In genomic region chr18:51342815-51343214, GRCh38 we compare ENCODE assay signal across 10 cellular contexts.
DNase-seq lines count a peak whose midpoint lies in the region; ATAC-seq, FAIRE-seq and TF ChIP-seq lines count a peak whose summit lies in the region.
"Had no signal": no experiment of that assay in that cellular context is flagged by ENCODE, and none has a peak within 500 bp of the region (broad histone marks: within the 10 kb centered on the region; RNA-seq: fewer than 3 reads in every experiment).

No MANE protein-coding gene starts in this region.

- H3K4me3 Mint-ChIP-seq in astrocyte (ENCODE audit: unreplicated experiment) (no peak overlapping the region), GM23338 (no peak overlapping the region)
- H3K4me3 Mint-ChIP-seq: CD8-positive, alpha-beta memory T cell had no signal

- no peak overlapping the region for H3K27ac Mint-ChIP-seq in astrocyte (ENCODE audit: unreplicated experiment)
- H3K27ac Mint-ChIP-seq in GM23338, result no peak overlapping the region
- H3K27ac Mint-ChIP-seq: CD8-positive, alpha-beta memory T cell had no signal

- H3K27ac ChIP-seq in astrocyte (ENCODE audit: low read depth, low read length) (no peak overlapping the region), trophoblast cell (ENCODE audit: low read depth, low read length) (no peak overlapping the region), GM23338 (ENCODE audit: low read depth) (no peak overlapping the region)

- no peaks in the 10 kb centered on the region for H3F3A ChIP-seq in GM23338 (replicated peaks; ENCODE audit: low read depth)

- peaks cover 18% of the 10 kb centered on the region for H3K4me1 Mint-ChIP-seq in astrocyte (ENCODE audit: low read depth, unreplicated experiment)
- H3K4me1 Mint-ChIP-seq in GM23338, result no peaks in the 10 kb centered on the region
- H3K4me1 Mint-ChIP-seq: CD8-positive, alpha-beta memory T cell had no signal

- H3K27me3 Mint-ChIP-seq in astrocyte (ENCODE audit: low read depth, unreplicated experiment) (peaks cover 11% of the 10 kb centered on the region), GM23338 (ENCODE audit: insufficient read depth, low read depth, poor library complexity) (peaks cover 2% of the 10 kb centered on the region)

- H4K20me1 ChIP-seq in astrocyte (ENCODE audit: insufficient read depth, low read length) (no peaks in the 10 kb centered on the region), GM23338 (replicated peaks; ENCODE audit: insufficient read depth) (no peaks in the 10 kb centered on the region)

- TF ChIP-seq CTCF in astrocyte (IDR thresholded peaks at IDR 0.05; ENCODE audit: insufficient read depth, low read depth, low read length) (no peak), GM23338 (conservative IDR thresholded peaks at IDR 0.05; ENCODE audit: low read depth in 2 of 2) (no peak)

- H3K4me3 ChIP-seq in astrocyte (ENCODE audit: insufficient read depth, low read depth, low read length) (no peak overlapping the region), trophoblast cell (ENCODE audit: low read depth, low read length) (no peak overlapping the region), GM23338 (no peak overlapping the region)

- no peaks in the 10 kb centered on the region for H3K9me3 Mint-ChIP-seq in astrocyte (ENCODE audit: unreplicated experiment)
- H3K9me3 Mint-ChIP-seq in GM23338, result no peaks in the 10 kb centered on the region
- H3K9me3 Mint-ChIP-seq: CD8-positive, alpha-beta memory T cell had no signal

- H3K4me1 ChIP-seq in astrocyte (ENCODE audit: insufficient read depth, low read length) (peaks cover 7% of the 10 kb centered on the region), trophoblast cell (ENCODE audit: control insufficient read depth in 1 of 2, insufficient read depth in 2 of 2, low read length in 2 of 2) (no peaks in the 10 kb centered on the region), GM23338 (ENCODE audit: insufficient read depth) (no peaks in the 10 kb centered on the region)

- H2BK120ac ChIP-seq in trophoblast cell (ENCODE audit: insufficient read depth, low read length, poor library complexity), result no peak overlapping the region

- no peak overlapping the region for H2AK5ac ChIP-seq in trophoblast cell (ENCODE audit: low read length)

- H3K36me3 ChIP-seq in astrocyte (ENCODE audit: insufficient read depth, low read length) (no peaks in the 10 kb centered on the region), trophoblast cell (ENCODE audit: control insufficient read depth in 1 of 2, insufficient read depth in 2 of 2, low read length in 2 of 2) (no peaks in the 10 kb centered on the region), GM23338 (ENCODE audit: insufficient read depth) (no peaks in the 10 kb centered on the region)

- H3K79me2 ChIP-seq in astrocyte (ENCODE audit: insufficient read depth, low read length), result no peaks in the 10 kb centered on the region
- H3K79me2 ChIP-seq in trophoblast cell (ENCODE audit: control insufficient read depth, insufficient read depth, low read length, poor library complexity), result no peaks in the 10 kb centered on the region
- H3K79me2 ChIP-seq in GM23338 (replicated peaks; ENCODE audit: insufficient read depth), result no peaks in the 10 kb centered on the region

- H4K12ac ChIP-seq in trophoblast cell (ENCODE audit: low read depth, low read length), result no peak overlapping the region

- FAIRE-seq in astrocyte (lab: Jason Lieb, UNC), result no peak

- H3K9me2 ChIP-seq in GM23338 (ENCODE audit: insufficient read depth), result no peaks in the 10 kb centered on the region

- H3K4me2 ChIP-seq in astrocyte (ENCODE audit: low read length), result peak overlapping the region; percentile 34
- H3K4me2 ChIP-seq in trophoblast cell (ENCODE audit: low read length), result no peak overlapping the region
- no peak overlapping the region for H3K4me2 ChIP-seq in GM23338

- no peak overlapping the region for H4K91ac ChIP-seq in trophoblast cell (ENCODE audit: low read depth, low read length)

- no peak overlapping the region for H2BK12ac ChIP-seq in trophoblast cell (ENCODE audit: low read length)

- H2BK5ac ChIP-seq in trophoblast cell (ENCODE audit: low read depth, low read length, poor library complexity), result no peak overlapping the region

- H3K4ac ChIP-seq in trophoblast cell (ENCODE audit: low read depth, low read length), result no peak overlapping the region

- H3K9ac ChIP-seq in astrocyte (ENCODE audit: low read length), result no peak overlapping the region
- no peak overlapping the region for H3K9ac ChIP-seq in trophoblast cell (ENCODE audit: low read length)

- H3K36me3 Mint-ChIP-seq in astrocyte (ENCODE audit: low read depth, unreplicated experiment), result no peaks in the 10 kb centered on the region
- H3K36me3 Mint-ChIP-seq in GM23338 (ENCODE audit: low read depth), result no peaks in the 10 kb centered on the region
- H3K36me3 Mint-ChIP-seq: CD8-positive, alpha-beta memory T cell had no signal

- peak; percentile 94 for DNase-seq in DMS53 treated with DMSO at 0.1 percent for 48 hours (lab: John Stamatoyannopoulos, UW; ENCODE audit: unreplicated experiment)
- DNase-seq in HPDE6-E6E7 (ENCODE audit: extremely low spot score), result peak; percentile 56
- peak; percentile 58 for DNase-seq in astrocyte (ENCODE audit: low read depth)
- peak; percentile 97 to 98 for DNase-seq in trophoblast cell
- DNase-seq in SIG-M5 (lab: John Stamatoyannopoulos, UW), result no peak
- DNase-seq in NCI-H2107 treated with DMSO at 0.1 percent for 48 hours (lab: John Stamatoyannopoulos, UW; ENCODE audit: unreplicated experiment), result no peak
- DNase-seq in GM23338 (ENCODE audit: low spot score), result no peak
- DNase-seq: amniotic stem cell; CD8-positive, alpha-beta memory T cell; NCI-H2107 had no signal

- H4K8ac ChIP-seq in trophoblast cell (ENCODE audit: low read depth, low read length), result no peak overlapping the region

- ATAC-seq in GM23338, result no peak

- H3K9me3 ChIP-seq in astrocyte (ENCODE audit: insufficient read depth, low read depth, low read length) (no peaks in the 10 kb centered on the region), trophoblast cell (ENCODE audit: insufficient read depth, low read depth, low read length) (no peaks in the 10 kb centered on the region)

- H2AFZ ChIP-seq in astrocyte (ENCODE audit: low read depth, low read length), result no peak overlapping the region
- no peak overlapping the region for H2AFZ ChIP-seq in trophoblast cell (ENCODE audit: insufficient read depth, low read length, poor library complexity)
- no peak overlapping the region for H2AFZ ChIP-seq in GM23338

- no peak overlapping the region for H3K23ac ChIP-seq in trophoblast cell (ENCODE audit: low read length)

- H3K14ac ChIP-seq in trophoblast cell (ENCODE audit: low read length), result no peak overlapping the region

- no peak overlapping the region for H3K18ac ChIP-seq in trophoblast cell (ENCODE audit: low read length)

- peaks cover 14% of the 10 kb centered on the region for H3K27me3 ChIP-seq in astrocyte (ENCODE audit: insufficient read depth, low read length)
- H3K27me3 ChIP-seq in trophoblast cell (ENCODE audit: insufficient read depth, low read length), result no peaks in the 10 kb centered on the region
- no peaks in the 10 kb centered on the region for H3K27me3 ChIP-seq in GM23338 (ENCODE audit: insufficient read depth)

- no peaks in the 10 kb centered on the region for H3K79me1 ChIP-seq in trophoblast cell (ENCODE audit: low read length)

TF ChIP-seq in GM23338, 12 proteins besides CTCF, POLR2A, EP300 and RAD21 (continues in another document):
- TF ChIP-seq STAT1 (IDR thresholded peaks at IDR 0.05; ENCODE audit: unreplicated experiment), result no peak
- no peak for TF ChIP-seq JUNB (IDR thresholded peaks at IDR 0.05; ENCODE audit: unreplicated experiment)
- TF ChIP-seq EZH2phosphoT487 (IDR thresholded peaks at IDR 0.05; ENCODE audit: unreplicated experiment), result no peak
- no peak for TF ChIP-seq ZNF114 (CRISPR knock-in tag; IDR thresholded peaks at IDR 0.05)
- TF ChIP-seq CREB1 (CRISPR knock-in tag; IDR thresholded peaks at IDR 0.05; ENCODE audit: low read depth), result no peak

Comparison
In these comparisons a context has a peak if more than half of its experiments do, and no peak if none do; other contexts are left out.
1. DNase-seq: peak in DMS53 treated with DMSO at 0.1 percent for 48 hours (single experiment), HPDE6-E6E7 (single experiment), astrocyte (single experiment) and trophoblast cell (2 of 2); none in SIG-M5 (single experiment), NCI-H2107 treated with DMSO at 0.1 percent for 48 hours (single experiment) and GM23338 (single experiment).